Comparison of ENCODE assay signal across 8 cellular contexts in the genomic region with DNA sequence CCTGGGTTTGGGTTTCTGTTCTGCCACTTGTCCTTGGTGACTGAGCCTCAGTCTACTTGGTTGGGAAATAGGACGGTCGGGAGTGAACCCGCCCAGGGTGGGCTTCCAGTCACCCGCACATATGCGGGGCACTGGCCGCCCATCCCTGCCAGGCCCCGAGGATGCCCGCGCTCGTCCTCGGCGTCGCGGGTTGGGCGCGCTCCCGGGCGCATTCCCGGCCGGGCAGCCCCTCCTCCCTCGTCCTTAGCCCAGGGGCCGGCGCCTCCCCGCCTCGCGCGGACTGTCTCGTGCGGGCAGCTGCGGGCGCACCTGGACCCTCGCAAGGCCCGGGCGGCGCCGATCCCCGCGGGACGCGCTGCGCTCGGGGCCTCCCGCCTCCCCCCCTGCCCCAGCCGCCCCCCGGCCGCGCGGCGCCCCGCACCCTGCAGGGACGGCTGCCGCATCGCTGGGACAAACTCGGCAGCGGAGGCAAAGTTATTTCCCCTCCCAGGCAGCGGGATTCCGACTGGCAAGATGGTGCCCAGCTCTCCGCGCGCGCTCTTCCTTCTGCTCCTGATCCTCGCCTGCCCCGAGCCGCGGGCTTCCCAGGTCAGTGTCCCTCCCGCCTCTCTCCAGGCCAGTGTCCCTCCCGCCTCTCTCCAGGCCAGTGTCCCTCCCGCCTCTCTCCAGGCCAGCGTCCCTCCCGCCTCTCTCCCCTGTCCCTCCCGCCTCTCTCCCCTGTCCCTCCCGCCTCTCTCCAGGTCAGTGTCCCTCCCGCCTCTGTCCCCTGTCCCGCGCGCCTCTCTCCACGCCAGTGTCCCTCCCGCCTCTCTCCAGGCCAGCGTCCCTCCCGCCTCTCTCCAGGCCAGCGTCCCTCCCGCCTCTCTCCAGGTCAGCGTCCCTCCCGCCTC. TPM values are rescaled to one million over a fixed set of nuclear protein-coding genes. Genes with fewer than 3 reads are reported as not detected.
DNase-seq lines count a peak whose midpoint lies in the region; ATAC-seq and TF ChIP-seq lines count a peak whose summit lies in the region.

A gene with protein sequence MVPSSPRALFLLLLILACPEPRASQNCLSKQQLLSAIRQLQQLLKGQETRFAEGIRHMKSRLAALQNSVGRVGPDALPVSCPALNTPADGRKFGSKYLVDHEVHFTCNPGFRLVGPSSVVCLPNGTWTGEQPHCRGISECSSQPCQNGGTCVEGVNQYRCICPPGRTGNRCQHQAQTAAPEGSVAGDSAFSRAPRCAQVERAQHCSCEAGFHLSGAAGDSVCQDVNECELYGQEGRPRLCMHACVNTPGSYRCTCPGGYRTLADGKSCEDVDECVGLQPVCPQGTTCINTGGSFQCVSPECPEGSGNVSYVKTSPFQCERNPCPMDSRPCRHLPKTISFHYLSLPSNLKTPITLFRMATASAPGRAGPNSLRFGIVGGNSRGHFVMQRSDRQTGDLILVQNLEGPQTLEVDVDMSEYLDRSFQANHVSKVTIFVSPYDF (plus strand): TSS at position 243 of the 890 bp plus-strand sequence. CDS start 271 bp downstream, at position 514.

- peak within 1 kb of the TSS; percentile 70 for H3K4me3 Mint-ChIP-seq in activated naive CD8-positive, alpha-beta T cell treated with anti-CD3 and anti-CD28 coated beads, Interleukin-2, amount 10 ng/mL, durations not matched to agents 7 days and 5 days
- H3K4me3 Mint-ChIP-seq in stimulated activated effector memory CD8-positive, alpha-beta T cell treated with anti-CD3 and anti-CD28 coated beads, Interleukin-12 subunit alpha, Interleukin-12 subunit beta, amount 100 ng/mL, for 72 hours, result peak within 1 kb of the TSS; percentile 30

- peaks cover 44% of the 10 kb centered on the region for H3K27me3 Mint-ChIP-seq in activated naive CD8-positive, alpha-beta T cell treated with anti-CD3 and anti-CD28 coated beads, Interleukin-2, amount 10 ng/mL, durations not matched to agents 7 days and 5 days

- H3K36me3 ChIP-seq in iPS-20b (ENCODE audit: insufficient read depth, low read depth, low read length), result no peaks in the 10 kb centered on the region

- no peak within 1 kb of the TSS for H3K27ac ChIP-seq in iPS-20b (ENCODE audit: low read length)

- no peaks in the 10 kb centered on the region for H3K9me3 Mint-ChIP-seq in activated naive CD8-positive, alpha-beta T cell treated with anti-CD3 and anti-CD28 coated beads, Interleukin-2, amount 10 ng/mL, durations not matched to agents 7 days and 5 days
- no peaks in the 10 kb centered on the region for H3K9me3 Mint-ChIP-seq in stimulated activated effector memory CD8-positive, alpha-beta T cell treated with anti-CD3 and anti-CD28 coated beads, Interleukin-12 subunit alpha, Interleukin-12 subunit beta, amount 100 ng/mL, for 72 hours

- H3K4me3 ChIP-seq in iPS-20b (ENCODE audit: low read length), result peak within 1 kb of the TSS; percentile 73

- no peaks in the 10 kb centered on the region for H3K36me3 Mint-ChIP-seq in activated naive CD8-positive, alpha-beta T cell treated with anti-CD3 and anti-CD28 coated beads, Interleukin-2, amount 10 ng/mL, durations not matched to agents 7 days and 5 days
- H3K36me3 Mint-ChIP-seq in stimulated activated effector memory CD8-positive, alpha-beta T cell treated with anti-CD3 and anti-CD28 coated beads, Interleukin-12 subunit alpha, Interleukin-12 subunit beta, amount 100 ng/mL, for 72 hours, result no peaks in the 10 kb centered on the region

- CTCF ChIA-PET in HEK293T (lab: Yijun Ruan, JAX), result no interaction called here

- peak; percentile 77 for DNase-seq in AG20443 (ENCODE audit: low spot score)
- DNase-seq in HEK293T (ENCODE audit: extremely low spot score), result peak; percentile 46
- DNase-seq in activated naive CD8-positive, alpha-beta T cell treated with anti-CD3 and anti-CD28 coated beads, Interleukin-2, amount 10 ng/mL, durations not matched to agents 7 days and 5 days, result no peak
- peak in 1 of 2 donors; percentile 45 for DNase-seq in stimulated activated effector memory CD8-positive, alpha-beta T cell treated with anti-CD3 and anti-CD28 coated beads, Interleukin-12 subunit alpha, Interleukin-12 subunit beta, amount 100 ng/mL, for 72 hours (ENCODE audit: low spot score in 2 of 2)
- no peak for DNase-seq in RPMI8226
- DNase-seq in NCI-H187 (lab: John Stamatoyannopoulos, UW), result no peak

- POLR2A ChIA-PET in HEK293T (lab: Yijun Ruan, JAX), result interaction anchor here (1.5 to 1.9 kb wide), 2 partner anchors 9 to 117 kb away, joined by 4 to 5 read pairs; a partner anchor contains a TSS
- POLR2A ChIA-PET in activated naive CD8-positive, alpha-beta T cell treated with anti-CD3 and anti-CD28 coated beads, Interleukin-2, amount 10 ng/mL, durations not matched to agents 7 days and 5 days (lab: Charles Lee), result interaction anchor here (0.7 kb wide), 1 partner anchor 17 kb away, joined by 3 read pairs; no protein-coding TSS in a partner anchor

- no peak within 1 kb of the TSS for H3K9ac ChIP-seq in iPS-20b (ENCODE audit: low read depth, low read length)

- no peaks in the 10 kb centered on the region for H3K4me1 ChIP-seq in iPS-20b (ENCODE audit: insufficient read depth, low read length)

- no peak within 1 kb of the TSS for H3K27ac Mint-ChIP-seq in activated naive CD8-positive, alpha-beta T cell treated with anti-CD3 and anti-CD28 coated beads, Interleukin-2, amount 10 ng/mL, durations not matched to agents 7 days and 5 days
- H3K27ac Mint-ChIP-seq in stimulated activated effector memory CD8-positive, alpha-beta T cell treated with anti-CD3 and anti-CD28 coated beads, Interleukin-12 subunit alpha, Interleukin-12 subunit beta, amount 100 ng/mL, for 72 hours, result no peak within 1 kb of the TSS

- H3K9me3 ChIP-seq in iPS-20b (ENCODE audit: insufficient read depth, low read depth, low read length), result no peaks in the 10 kb centered on the region

- no peak for ATAC-seq in activated naive CD8-positive, alpha-beta T cell treated with anti-CD3 and anti-CD28 coated beads, Interleukin-2, amount 10 ng/mL, durations not matched to agents 7 days and 5 days (ENCODE audit: low read depth)
- ATAC-seq in stimulated activated effector memory CD8-positive, alpha-beta T cell treated with anti-CD3 and anti-CD28 coated beads, Interleukin-12 subunit alpha, Interleukin-12 subunit beta, amount 100 ng/mL, for 72 hours, result no peak
- ATAC-seq in HG02981 (IDR thresholded peaks at IDR 0.05; ENCODE audit: unreplicated experiment), result no peak

- peaks cover 5% of the 10 kb centered on the region for H3K4me1 Mint-ChIP-seq in activated naive CD8-positive, alpha-beta T cell treated with anti-CD3 and anti-CD28 coated beads, Interleukin-2, amount 10 ng/mL, durations not matched to agents 7 days and 5 days
- H3K4me1 Mint-ChIP-seq in stimulated activated effector memory CD8-positive, alpha-beta T cell treated with anti-CD3 and anti-CD28 coated beads, Interleukin-12 subunit alpha, Interleukin-12 subunit beta, amount 100 ng/mL, for 72 hours, result no peaks in the 10 kb centered on the region

- H3K27me3 ChIP-seq in iPS-20b (ENCODE audit: insufficient read depth, low read length), result peaks cover 73% of the 10 kb centered on the region

TF ChIP-seq in HEK293T, 16 proteins besides CTCF, POLR2A, EP300 and RAD21:
- no peak for TF ChIP-seq ELF4 (IDR thresholded peaks at IDR 0.05)
- no peak for TF ChIP-seq FOXK2 (IDR thresholded peaks at IDR 0.05)
- no peak for TF ChIP-seq TARDBP (IDR thresholded peaks at IDR 0.05)
- no peak for TF ChIP-seq BHLHE40 (IDR thresholded peaks at IDR 0.05; ENCODE audit: borderline replicate concordance)
- peak; percentile 38; the same call in 1 of the 2 replicates for TF ChIP-seq L3MBTL2 (conservative IDR thresholded peaks at IDR 0.05)
- TF ChIP-seq FOXM1 (IDR thresholded peaks at IDR 0.05; ENCODE audit: borderline replicate concordance), result no peak
- no peak for TF ChIP-seq CTBP1 (IDR thresholded peaks at IDR 0.05; ENCODE audit: borderline replicate concordance)

RNA-seq across cellular contexts. Expression of the gene that starts here (rescaled TPM):
- total RNA-seq in activated naive CD8-positive, alpha-beta T cell treated with anti-CD3 and anti-CD28 coated beads, Interleukin-2, amount 10 ng/mL, durations not matched to agents 7 days and 5 days, result 1 to 10 TPM; 1.1 to 1.8 TPM

Comparison
In these comparisons a context has a peak if more than half of its experiments do, and no peak if none do; other contexts are left out.
1. DNase-seq: peak in AG20443 (single experiment) and HEK293T (single experiment); none in activated naive CD8-positive, alpha-beta T cell treated with anti-CD3 and anti-CD28 coated beads, Interleukin-2, amount 10 ng/mL, durations not matched to agents 7 days and 5 days (single experiment), RPMI8226 (single experiment) and NCI-H187 (0 of 2).